ENCODE assay signal across 19 cellular contexts in genomic region chr4:5952286-5953002, GRCh38. TPM values are rescaled to one million over a fixed set of nuclear protein-coding genes. Genes with fewer than 3 reads are reported as not detected.
"Had no signal": no experiment of that assay in that cellular context is flagged by ENCODE, and none has a peak within 500 bp of the region (broad histone marks: within the 10 kb centered on the region; RNA-seq: fewer than 3 reads in every experiment).

No MANE protein-coding gene starts in this region.

- H3K4me1 Mint-ChIP-seq: memory B cell, natural killer cell had no signal

- H3K4me3 ChIP-seq: coronary artery, heart right ventricle, left lung, lower lobe of right lung, psoas muscle, skin epidermis, tibial artery, upper lobe of left lung, vagina had no signal

- DNase-seq: effector CD4-positive, alpha-beta T cell; foreskin melanocyte; heart right ventricle; hypothalamus; left lung; lower lobe of right lung; natural killer cell; psoas muscle; retina; stimulated activated CD4-positive, alpha-beta T cell treated with anti-CD3 and anti-CD28 coated beads, Interleukin-2, amount 100 ng/mL, for 48 hours; stimulated activated naive CD4-positive, alpha-beta T cell treated with Interleukin-2 at 50 U/mL for 16 hours had no signal

- H3K27ac Mint-ChIP-seq: memory B cell, mesothelial cell of epicardium, natural killer cell had no signal

- H3K9me3 Mint-ChIP-seq: mesothelial cell of epicardium, natural killer cell had no signal

- H3K4me3 Mint-ChIP-seq: memory B cell, mesothelial cell of epicardium, natural killer cell had no signal

- H3K36me3 ChIP-seq: heart right ventricle, left lung, lower lobe of right lung, tibial artery, upper lobe of left lung, vagina had no signal

- ATAC-seq: left lung, lower lobe of right lung, natural killer cell, psoas muscle, sciatic nerve had no signal

- H3K27ac ChIP-seq: coronary artery, heart right ventricle, left lung, lower lobe of right lung, psoas muscle, skin epidermis, tibial artery, upper lobe of left lung, vagina had no signal

- H3K4me1 ChIP-seq: psoas muscle had no signal

- H3K9me3 ChIP-seq: psoas muscle, tibial artery, vagina had no signal

- H3K36me3 Mint-ChIP-seq: memory B cell, mesothelial cell of epicardium, natural killer cell had no signal

- H3K27me3 ChIP-seq: upper lobe of left lung, vagina had no signal

RNA-seq across cellular contexts. Expression of gene CRMP1, which starts 59.6 kb away (rescaled TPM):
- total RNA-seq: natural killer cell had no signal
